In genomic region chr3:38487323-38487722, GRCh38 we compare ENCODE assay signal across 18 cellular contexts. TPM values are rescaled to one million over a fixed set of nuclear protein-coding genes. Genes with fewer than 3 reads are reported as not detected.
DNase-seq lines count a peak whose midpoint lies in the region; ATAC-seq, FAIRE-seq and TF ChIP-seq lines count a peak whose summit lies in the region.
"Had no signal": no experiment of that assay in that cellular context is flagged by ENCODE, and none has a peak within 500 bp of the region (broad histone marks: within the 10 kb centered on the region; RNA-seq: fewer than 3 reads in every experiment).

No MANE protein-coding gene starts in this region.

- intact Hi-C loops in GM12878 (cut with micrococcal nuclease; ENCODE audit: unreplicated experiment) (no loop called here), PC-3 (cut with micrococcal nuclease) (loop anchor here (10.0 kb wide), 1 partner anchor 483 kb away; no protein-coding TSS in a partner anchor)
- intact Hi-C loops in activated T-helper 1 cell treated with anti-CD3 and anti-CD28 coated beads, Interleukin-12 subunit alpha, Interleukin-12 subunit beta, Interleukin-2, Interleukin-4 antibody, amounts not matched to agents 30 ng/mL and 10 ng/mL and 1 ng/mL, durations not matched to agents 14 hours and 24 hours and 36 hours (cut with micrococcal nuclease): no loop called here

- H3K4me1 ChIP-seq in GM12878 (ENCODE audit: control insufficient read depth, insufficient read depth, low read length) (peaks cover 9% of the 10 kb centered on the region), PC-3 (ENCODE audit: insufficient read depth, low read length) (no peaks in the 10 kb centered on the region)

- TF ChIP-seq EP300 in GM12878 (IDR thresholded peaks at IDR 0.05; ENCODE audit: borderline replicate concordance in 1 of 2, control insufficient read depth in 1 of 2, low read depth in 2 of 2, low read length in 2 of 2): no peak

- POLR2A ChIA-PET in GM12878 (lab: Charles Lee): no interaction called here
- POLR2A ChIA-PET in PC-3 (lab: Charles Lee; ENCODE audit: unreplicated experiment): no interaction called here

- no peaks in the 10 kb centered on the region for H3K9me3 ChIP-seq in GM12878 (replicated peaks; ENCODE audit: control insufficient read depth, insufficient read depth, low read length)
- no peaks in the 10 kb centered on the region for H3K9me3 ChIP-seq in PC-3 (ENCODE audit: low read length)
- H3K9me3 ChIP-seq: BLaER1, thoracic aorta had no signal

- no peaks in the 10 kb centered on the region for H3K9me2 ChIP-seq in PC-3 (replicated peaks; ENCODE audit: low read length)

- H3K36me3 ChIP-seq in GM12878 (ENCODE audit: control insufficient read depth in 2 of 2, insufficient read depth in 2 of 2, low read length in 1 of 2): peaks cover 0 to 2% of the 10 kb centered on the region in 2 experiments; a peak in 2 of 4 replicates
- H3K36me3 ChIP-seq in PC-3 (ENCODE audit: low read depth, low read length): no peaks in the 10 kb centered on the region

- CTCF ChIA-PET in GM12878 (lab: Yijun Ruan, JAX): interaction anchor here (1.0 to 1.8 kb wide), 3 partner anchors 8 to 513 kb away, joined by 3 to 4 read pairs (median 3); partner anchors contain the start of gene EXOG
- CTCF ChIA-PET in PC-3 (lab: Charles Lee): no interaction called here

- no peaks in the 10 kb centered on the region for H3K9me3 Mint-ChIP-seq in activated T-helper 1 cell treated with anti-CD3 and anti-CD28 coated beads, Interleukin-12 subunit alpha, Interleukin-12 subunit beta, Interleukin-2, Interleukin-4 antibody, amounts not matched to agents 30 ng/mL and 10 ng/mL and 1 ng/mL, durations not matched to agents 14 hours and 24 hours and 36 hours

- no peak for TF ChIP-seq CTCF in GM12878 (IDR thresholded peaks at IDR 0.05 in 2 of 3, conservative IDR thresholded peaks at IDR 0.05 in 1 of 3; ENCODE audit: control insufficient read depth in 2 of 3, extremely low read depth in 1 of 3, insufficient read depth in 1 of 3, low read depth in 3 of 3, low read length in 3 of 3)
- no peak for TF ChIP-seq CTCF in PC-3 (conservative IDR thresholded peaks at IDR 0.05; ENCODE audit: low read depth, low read length)

- peak; percentile 26 for DNase-seq in GM12878 (ENCODE audit: low read depth, low spot score)
- no peak for DNase-seq in activated T-helper 1 cell treated with anti-CD3 and anti-CD28 coated beads, Interleukin-12 subunit alpha, Interleukin-12 subunit beta, Interleukin-2, Interleukin-4 antibody, amounts not matched to agents 30 ng/mL and 10 ng/mL and 1 ng/mL, durations not matched to agents 14 hours and 24 hours and 36 hours (ENCODE audit: low spot score)
- DNase-seq in 8988T: no peak
- no peak for DNase-seq in NCI-H446 (lab: John Stamatoyannopoulos, UW)
- no peak for DNase-seq in PC-3
- DNase-seq: GF-D8, Kasumi-1, NCI-H2171 treated with DMSO at 0.1 percent for 48 hours, retina had no signal

- BruUV-seq in GM12878 (replicated peaks; lab: Mats Ljungman, UMichigan) (no TSS peak), PC-3 (replicated peaks; lab: Mats Ljungman, UMichigan) (no TSS peak)

- peaks cover 16% of the 10 kb centered on the region for H3K4me1 Mint-ChIP-seq in activated T-helper 1 cell treated with anti-CD3 and anti-CD28 coated beads, Interleukin-12 subunit alpha, Interleukin-12 subunit beta, Interleukin-2, Interleukin-4 antibody, amounts not matched to agents 30 ng/mL and 10 ng/mL and 1 ng/mL, durations not matched to agents 14 hours and 24 hours and 36 hours (ENCODE audit: low read depth)

- no peak overlapping the region for H3K4me3 Mint-ChIP-seq in activated T-helper 1 cell treated with anti-CD3 and anti-CD28 coated beads, Interleukin-12 subunit alpha, Interleukin-12 subunit beta, Interleukin-2, Interleukin-4 antibody, amounts not matched to agents 30 ng/mL and 10 ng/mL and 1 ng/mL, durations not matched to agents 14 hours and 24 hours and 36 hours

- H4K20me1 ChIP-seq in GM12878 (ENCODE audit: control insufficient read depth, insufficient read depth) (no peaks in the 10 kb centered on the region), PC-3 (ENCODE audit: low read length) (no peaks in the 10 kb centered on the region)

- no peak overlapping the region for H3K27ac ChIP-seq in GM12878 (ENCODE audit: control insufficient read depth, insufficient read depth)
- no peak overlapping the region for H3K27ac ChIP-seq in PC-3 (ENCODE audit: low read length)
- H3K27ac ChIP-seq: BLaER1, thoracic aorta had no signal

- no peaks in the 10 kb centered on the region for H3K27me3 ChIP-seq in GM12878 (replicated peaks in 1 of 2; ENCODE audit: control insufficient read depth in 2 of 2, insufficient read depth in 2 of 2, low read length in 1 of 2)
- no peaks in the 10 kb centered on the region for H3K27me3 ChIP-seq in PC-3 (ENCODE audit: low read length)
- H3K27me3 ChIP-seq: BLaER1 had no signal

- no peak overlapping the region for H3K27ac Mint-ChIP-seq in activated T-helper 1 cell treated with anti-CD3 and anti-CD28 coated beads, Interleukin-12 subunit alpha, Interleukin-12 subunit beta, Interleukin-2, Interleukin-4 antibody, amounts not matched to agents 30 ng/mL and 10 ng/mL and 1 ng/mL, durations not matched to agents 14 hours and 24 hours and 36 hours

- no peaks in the 10 kb centered on the region for H3K27me3 Mint-ChIP-seq in activated T-helper 1 cell treated with anti-CD3 and anti-CD28 coated beads, Interleukin-12 subunit alpha, Interleukin-12 subunit beta, Interleukin-2, Interleukin-4 antibody, amounts not matched to agents 30 ng/mL and 10 ng/mL and 1 ng/mL, durations not matched to agents 14 hours and 24 hours and 36 hours (ENCODE audit: insufficient read depth)

- H3K36me3 Mint-ChIP-seq in activated T-helper 1 cell treated with anti-CD3 and anti-CD28 coated beads, Interleukin-12 subunit alpha, Interleukin-12 subunit beta, Interleukin-2, Interleukin-4 antibody, amounts not matched to agents 30 ng/mL and 10 ng/mL and 1 ng/mL, durations not matched to agents 14 hours and 24 hours and 36 hours (ENCODE audit: low read depth): peaks cover 14% of the 10 kb centered on the region

- H3K79me2 ChIP-seq in GM12878 (ENCODE audit: control insufficient read depth, insufficient read depth, low read length) (no peaks in the 10 kb centered on the region), PC-3 (ENCODE audit: low read length) (no peaks in the 10 kb centered on the region)

- SMC1A ChIA-PET in GM12878 (lab: Charles Lee; ENCODE audit: uncharacterized antibody, unreplicated experiment): interaction anchor here (1.1 kb wide), 1 partner anchor 513 kb away, joined by 3 read pairs; no protein-coding TSS in a partner anchor

- WGBS in GM12878 (ENCODE audit: insufficient coverage, insufficient replicate concordance, low lambda C conversion rate, missing lambda C conversion rate): 0% methylated on average over 3 of the region's 3 CpGs

- in situ Hi-C loops in GM12878 (cut with MboI): no loop called here

- no peaks in the 10 kb centered on the region for H3F3A ChIP-seq in PC-3 (ENCODE audit: low read length, unreplicated experiment)

- RAD21 ChIA-PET in GM12878 (lab: Charles Lee; ENCODE audit: unreplicated experiment): interaction anchor here (1.0 kb wide), 1 partner anchor 16 kb away, joined by 3 read pairs; no protein-coding TSS in a partner anchor

- no peak for TF ChIP-seq RAD21 in GM12878 (IDR thresholded peaks at IDR 0.05; ENCODE audit: insufficient read depth, low read depth, low read length)

- FAIRE-seq in GM12878 (lab: Jason Lieb, UNC): peak; percentile 64
- FAIRE-seq: bronchial epithelial cell, RCC 7860, TTC549 had no signal

- ATAC-seq in GM18858 (IDR thresholded peaks at IDR 0.05; ENCODE audit: unreplicated experiment): peak; percentile 88
- peak; percentile 88 for ATAC-seq in GM21390 (IDR thresholded peaks at IDR 0.05; ENCODE audit: unreplicated experiment)
- ATAC-seq in HG03039 (IDR thresholded peaks at IDR 0.05; ENCODE audit: unreplicated experiment): peak; percentile 76
- ATAC-seq in GM12878: peak; percentile 93
- no peak for ATAC-seq in PC-3
- ATAC-seq: HCT116 had no signal

- no peak for TF ChIP-seq POLR2A in GM12878 (IDR thresholded peaks at IDR 0.05; ENCODE audit: low read depth, low read length)

- H3K4me3 ChIP-seq in GM12878: no peak overlapping the region
- H3K4me3 ChIP-seq in PC-3 (ENCODE audit: low read length): no peak overlapping the region
- H3K4me3 ChIP-seq: BLaER1, thoracic aorta had no signal

- H3K4me2 ChIP-seq in GM12878 (ENCODE audit: control insufficient read depth, insufficient read depth) (peak overlapping the region; percentile 57; the same call in 1 of the 2 replicates), PC-3 (ENCODE audit: low read length) (no peak overlapping the region)
- H3K4me2 ChIP-seq: BLaER1 had no signal

- 0 out of 2 replicates have a peak overlapping the region, but pooled peaks have one; percentile 13 for H2AFZ ChIP-seq in GM12878 (ENCODE audit: control insufficient read depth, low read depth, low read length)
- H2AFZ ChIP-seq in PC-3 (ENCODE audit: low read length): no peak overlapping the region

- H3K9ac ChIP-seq in GM12878 (ENCODE audit: control insufficient read depth, insufficient read depth, low read length) (no peak overlapping the region), PC-3 (ENCODE audit: low read length) (no peak overlapping the region)
- H3K9ac ChIP-seq: BLaER1 had no signal

RNA-seq across cellular contexts. Expression of gene EXOG, which starts 8.8 kb away (rescaled TPM):
- 50.0 and 55.9 TPM in 2 replicates for total RNA-seq in GM12878 (2013; cell fraction: nucleolus; rRNA removed)
- total RNA-seq in GM12878 (2014; rRNA removed): 17.3 and 19.4 TPM in 2 replicates
- total RNA-seq in GM12878 (2014; rRNA removed; fragmentation: Illumina TruSeq; extraction: Trizol): 16.9 and 17.0 TPM in 2 replicates
- 16.9 and 19.8 TPM in 2 replicates for total RNA-seq in GM12878 (2021)
- polyA plus RNA-seq in GM12878 (2011; ENCODE audit: low read depth): 7.0 TPM
- 20.7 and 22.1 TPM in 2 replicates for polyA plus RNA-seq in GM12878 (2011; rRNA removed)
- polyA plus RNA-seq in GM12878 (2011; cell fraction: cytosol; rRNA removed): 10.9 and 12.4 TPM in 2 replicates
- 22.9 and 31.0 TPM in 2 replicates for polyA plus RNA-seq in GM12878 (2011; cell fraction: nucleus; rRNA removed)
- 6.6 and 9.4 TPM in 2 replicates for polyA plus RNA-seq in GM12878 (2012)
- polyA plus RNA-seq in GM12878 (2014; fragmentation: Illumina TruSeq; extraction: Trizol): 18.6 and 24.5 TPM in 2 replicates
- 1 to 10 TPM; 7.8 to 8.6 TPM for polyA plus RNA-seq in GM12878 (2014; fragmentation: Nextera tagmentation; extraction: Ambion mirVana)
- 20.9 and 22.1 TPM in 2 replicates for polyA plus RNA-seq in GM12878 (2014; rRNA removed)
- 10 to 100 TPM; 20.4 to 20.6 TPM for polyA plus RNA-seq in GM12878 (2016; fragmentation: Nextera tagmentation; extraction: Ambion mirVana)
- polyA minus RNA-seq in GM12878 (2011; rRNA and poly(A)+ RNA removed): 17.0 and 26.2 TPM in 2 replicates
- 4.8 and 5.5 TPM in 2 replicates for polyA minus RNA-seq in GM12878 (2011; cell fraction: cytosol; rRNA and poly(A)+ RNA removed)
- polyA minus RNA-seq in GM12878 (2011; cell fraction: nucleus; rRNA and poly(A)+ RNA removed): 9.8 and 17.5 TPM in 2 replicates
- 20.0 and 21.6 TPM in 2 replicates for total RNA-seq in activated T-helper 1 cell treated with anti-CD3 and anti-CD28 coated beads, Interleukin-12 subunit alpha, Interleukin-12 subunit beta, Interleukin-2, Interleukin-4 antibody, amounts not matched to agents 30 ng/mL and 10 ng/mL and 1 ng/mL, durations not matched to agents 14 hours and 24 hours and 36 hours
- total RNA-seq in PC-3 (2014; rRNA removed): 10.0 and 11.3 TPM in 2 replicates

RNA-seq across cellular contexts. Expression of gene ACVR2B, which starts 33.6 kb away (rescaled TPM):
- total RNA-seq in GM12878 (2013; cell fraction: nucleolus; rRNA removed): 32.6 and 35.1 TPM in 2 replicates
- total RNA-seq in GM12878 (2014; rRNA removed) (1.4 and 1.5 TPM in 2 replicates), GM12878 (2014; rRNA removed; fragmentation: Illumina TruSeq; extraction: Trizol) (1.4 and 1.7 TPM in 2 replicates), GM12878 (2021) (2.4 and 3.2 TPM in 2 replicates), PC-3 (2014; rRNA removed) (1.5 and 1.8 TPM in 2 replicates)
- polyA plus RNA-seq in GM12878 (2011; ENCODE audit: low read depth): 0.96 TPM
- polyA plus RNA-seq in GM12878 (2011; rRNA removed) (2.9 TPM in 2 replicates), GM12878 (2014; fragmentation: Illumina TruSeq; extraction: Trizol) (0.85 and 1.2 TPM in 2 replicates), GM12878 (2014; fragmentation: Nextera tagmentation; extraction: Ambion mirVana) (under 1 TPM; 0.27 to 0.29 TPM), GM12878 (2014; rRNA removed) (0.70 and 0.87 TPM in 2 replicates), GM12878 (2016; fragmentation: Nextera tagmentation; extraction: Ambion mirVana) (1 to 10 TPM in 1 of 2 experiments, under 1 TPM in 1; 0.76 to 1.2 TPM)
- 2.4 and 3.1 TPM in 2 replicates for polyA plus RNA-seq in GM12878 (2011; cell fraction: cytosol; rRNA removed)
- polyA plus RNA-seq in GM12878 (2011; cell fraction: nucleus; rRNA removed): 5.1 and 5.4 TPM in 2 replicates
- polyA plus RNA-seq in GM12878 (2012): 0.97 and 1.5 TPM in 2 replicates
- polyA minus RNA-seq in GM12878 (2011; rRNA and poly(A)+ RNA removed): 13.1 and 14.3 TPM in 2 replicates
- polyA minus RNA-seq in GM12878 (2011; cell fraction: cytosol; rRNA and poly(A)+ RNA removed): 3.2 and 3.6 TPM in 2 replicates
- 6.3 and 10.2 TPM in 2 replicates for polyA minus RNA-seq in GM12878 (2011; cell fraction: nucleus; rRNA and poly(A)+ RNA removed)
- total RNA-seq in activated T-helper 1 cell treated with anti-CD3 and anti-CD28 coated beads, Interleukin-12 subunit alpha, Interleukin-12 subunit beta, Interleukin-2, Interleukin-4 antibody, amounts not matched to agents 30 ng/mL and 10 ng/mL and 1 ng/mL, durations not matched to agents 14 hours and 24 hours and 36 hours: 10.4 and 10.5 TPM in 2 replicates
